18 cellular contexts compared by ENCODE assay signal in the genomic region with DNA sequence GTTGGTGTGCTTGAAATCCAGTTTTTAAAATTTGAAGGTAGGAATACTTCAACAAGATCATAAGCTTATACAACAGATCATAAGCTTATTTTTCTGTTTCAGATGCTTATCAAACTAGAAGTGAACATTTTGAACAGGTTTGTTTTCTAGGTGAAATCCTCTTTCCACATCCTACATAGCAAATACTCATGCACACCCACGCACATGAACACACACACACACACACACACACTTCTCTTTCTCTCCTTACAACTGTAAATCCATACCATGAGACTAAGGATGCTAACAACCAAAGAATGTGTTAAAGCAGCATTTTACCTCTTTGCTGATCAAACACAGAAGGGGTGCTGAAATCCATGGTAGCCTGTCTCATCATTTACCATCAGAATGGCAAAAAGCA. TPM values are rescaled to one million over a fixed set of nuclear protein-coding genes. Genes with fewer than 3 reads are reported as not detected.
DNase-seq lines count a peak whose midpoint lies in the region; FAIRE-seq and TF ChIP-seq lines count a peak whose summit lies in the region.
"Had no signal": no experiment of that assay in that cellular context is flagged by ENCODE, and none has a peak within 500 bp of the region (broad histone marks: within the 10 kb centered on the region; RNA-seq: fewer than 3 reads in every experiment).

No MANE protein-coding gene starts in this region.

- no peak overlapping the region for H3K9ac ChIP-seq in neuronal stem cell (ENCODE audit: low read depth, low read length, poor library complexity)

- no peak overlapping the region for H3K4me3 ChIP-seq in neuronal stem cell (ENCODE audit: low read length in 2 of 2)

- H2BK12ac ChIP-seq in neuronal stem cell (ENCODE audit: low read length): no peak overlapping the region

- H3K9me3 Mint-ChIP-seq in brain: no peaks in the 10 kb centered on the region

- no peaks in the 10 kb centered on the region for H3K36me3 Mint-ChIP-seq in brain
- H3K36me3 Mint-ChIP-seq: CD4-positive, CD25-positive, alpha-beta regulatory T cell; CD8-positive, alpha-beta memory T cell had no signal

- H3K27me3 ChIP-seq in neuronal stem cell (ENCODE audit: control insufficient read depth in 3 of 3, insufficient read depth in 3 of 3, low read depth in 1 of 3, low read length in 3 of 3): peaks cover 0 to 3% (median 0%) of the 10 kb centered on the region in 3 experiments
- H3K27me3 ChIP-seq: BE2C had no signal

- TF ChIP-seq CTCF in brain (conservative IDR thresholded peaks at IDR 0.05): no peak

- no CpG with 5 or more reads among the region's 1 CpG for WGBS in neuronal stem cell (ENCODE audit: extremely low coverage in 2 of 2, insufficient read length in 2 of 2, insufficient replicate concordance in 1 of 2), 2 donors

- peaks cover 4% of the 10 kb centered on the region for H3K27me3 Mint-ChIP-seq in brain

- peak overlapping the region in 4 of 5 experiments; percentile 5 to 72 (median 38) for H3K4me3 Mint-ChIP-seq in brain
- H3K4me3 Mint-ChIP-seq: CD4-positive, CD25-positive, alpha-beta regulatory T cell; CD8-positive, alpha-beta memory T cell had no signal

- H3K4me1 ChIP-seq in neuronal stem cell (ENCODE audit: control insufficient read depth in 2 of 2, insufficient read depth in 1 of 2, low read depth in 1 of 2, low read length in 2 of 2): peaks cover 7 to 18% of the 10 kb centered on the region in 2 donors
- H3K4me1 ChIP-seq: BE2C had no signal

- H2AFZ ChIP-seq in neuronal stem cell (ENCODE audit: low read length): peak overlapping the region; percentile 56

- H2AK5ac ChIP-seq in neuronal stem cell (ENCODE audit: low read depth, low read length): no peak overlapping the region

- H3K23ac ChIP-seq in neuronal stem cell (ENCODE audit: low read depth, low read length, poor library complexity): no peak overlapping the region

- no peak overlapping the region for H4K8ac ChIP-seq in neuronal stem cell (ENCODE audit: low read depth, low read length)

- H3K14ac ChIP-seq in neuronal stem cell (ENCODE audit: low read length): no peak overlapping the region

- H3K9me3 ChIP-seq in neuronal stem cell (replicated peaks in 1 of 2; ENCODE audit: control insufficient read depth in 2 of 2, insufficient read depth in 1 of 2, low read depth in 1 of 2, low read length in 2 of 2): no peaks in the 10 kb centered on the region
- H3K9me3 ChIP-seq: BE2C had no signal

- peaks cover 30% of the 10 kb centered on the region for H3K4me1 Mint-ChIP-seq in brain
- H3K4me1 Mint-ChIP-seq: CD8-positive, alpha-beta memory T cell had no signal

- H3K27ac Mint-ChIP-seq in brain: peak overlapping the region in 2 of 5 experiments; percentile 12 to 60
- H3K27ac Mint-ChIP-seq: CD4-positive, CD25-positive, alpha-beta regulatory T cell; CD8-positive, alpha-beta memory T cell had no signal

- no peak overlapping the region for H2BK5ac ChIP-seq in neuronal stem cell (ENCODE audit: low read length)

- no peak overlapping the region for H3K18ac ChIP-seq in neuronal stem cell (ENCODE audit: low read length)

- no peaks in the 10 kb centered on the region for H3K36me3 ChIP-seq in neuronal stem cell (replicated peaks in 1 of 2; ENCODE audit: control insufficient read depth in 2 of 2, insufficient read depth in 2 of 2, low read length in 2 of 2)
- H3K36me3 ChIP-seq: BE2C had no signal

- no peak overlapping the region for H3K4me2 ChIP-seq in neuronal stem cell (ENCODE audit: insufficient read depth, low read length, poor library complexity, severe bottlenecking)

- H3K27ac ChIP-seq in neuronal stem cell (replicated peaks; ENCODE audit: low read length): no peak overlapping the region

- H4K91ac ChIP-seq in neuronal stem cell (ENCODE audit: low read depth, low read length, poor library complexity): no peak overlapping the region

- no peaks in the 10 kb centered on the region for H3K79me1 ChIP-seq in neuronal stem cell (ENCODE audit: low read depth, low read length)

- DNase-seq in HTR-8/SVneo (ENCODE audit: insufficient read length, low spot score): no peak
- DNase-seq in neuronal stem cell (ENCODE audit: low spot score): no peak
- no peak for DNase-seq in activated CD8-positive, alpha-beta memory T cell treated with anti-CD3 and anti-CD28 coated beads, Interleukin-2, amount 50 U/mL, for 48 hours
- no peak for DNase-seq in stimulated activated CD4-positive, alpha-beta T cell treated with anti-CD3 and anti-CD28 coated beads, Interleukin-4, amount 100 ng/mL, for 24 hours
- no peak for DNase-seq in cortex of kidney (lab: John Stamatoyannopoulos, UW)
- DNase-seq: ACHN; CD4-positive, CD25-positive, alpha-beta regulatory T cell; CD8-positive, alpha-beta memory T cell; DMS 273 treated with DMSO at 0.1 percent for 48 hours; DMS53; DND-41; EL; GOT3; H7 had no signal

- no peak overlapping the region for H2BK15ac ChIP-seq in neuronal stem cell (ENCODE audit: low read length)

- FAIRE-seq in HTR-8/SVneo (lab: Jason Lieb, UNC): peak; percentile 42
- FAIRE-seq: A204.1, GM12891 had no signal

- H3K4ac ChIP-seq in neuronal stem cell (ENCODE audit: low read length): no peak overlapping the region

- no peak overlapping the region for H2BK120ac ChIP-seq in neuronal stem cell (ENCODE audit: low read depth, low read length)

RNA-seq across cellular contexts. Expression of a gene that starts 0.6 kb away (rescaled TPM):
- 0.48 TPM for polyA plus RNA-seq in brain (ENCODE audit: insufficient read depth, low read depth, low replicate concordance)
- not detected for polyA plus RNA-seq in neuronal stem cell (2013, experiment 1 of 2)
- not detected for polyA plus RNA-seq in neuronal stem cell (2013, experiment 2 of 2)
- polyA plus RNA-seq: CD8-positive, alpha-beta memory T cell had no signal
